Comparison of ENCODE assay signal across 16 cellular contexts in genomic region chr6:133756046-133756445, GRCh38.
DNase-seq lines count a peak whose midpoint lies in the region; ATAC-seq and TF ChIP-seq lines count a peak whose summit lies in the region.
"Had no signal": no experiment of that assay in that cellular context is flagged by ENCODE, and none has a peak within 500 bp of the region (broad histone marks: within the 10 kb centered on the region; RNA-seq: fewer than 3 reads in every experiment).

No MANE protein-coding gene starts in this region.

- H4K20me1 ChIP-seq in HCT116 (ENCODE audit: insufficient read depth), result no peaks in the 10 kb centered on the region

- no peaks in the 10 kb centered on the region for H3K9me2 ChIP-seq in HCT116 (ENCODE audit: insufficient read depth)

- no peak for TF ChIP-seq POLR2A in HCT116 (IDR thresholded peaks at IDR 0.05; ENCODE audit: borderline replicate concordance, extremely low read depth, insufficient read depth, insufficient read length)
- no peak for TF ChIP-seq POLR2A in esophagus squamous epithelium (IDR thresholded peaks at IDR 0.05)
- no peak for TF ChIP-seq POLR2A in testis (IDR thresholded peaks at IDR 0.05)
- TF ChIP-seq POLR2A in prostate gland (IDR thresholded peaks at IDR 0.05), result no peak

- no TSS peak for BruUV-seq in HCT116 (replicated peaks; lab: Mats Ljungman, UMichigan)

- peaks cover 0 to 3% of the 10 kb centered on the region in 2 experiments; a peak in 1 of 4 replicates for H3K4me1 ChIP-seq in HCT116 (ENCODE audit: control insufficient read depth in 1 of 2, insufficient read depth in 2 of 2, low read length in 2 of 2)
- H3K4me1 ChIP-seq in esophagus squamous epithelium, result peaks cover 0 to 8% (median 2%) of the 10 kb centered on the region in 3 donors
- peaks cover 0 to 7% of the 10 kb centered on the region in 2 donors for H3K4me1 ChIP-seq in left lung
- H3K4me1 ChIP-seq in testis, result peaks cover 27% of the 10 kb centered on the region
- no peaks in the 10 kb centered on the region for H3K4me1 ChIP-seq in prostate gland (replicated peaks)
- H3K4me1 ChIP-seq: vagina had no signal

- no peak overlapping the region for H2AFZ ChIP-seq in HCT116 (ENCODE audit: low read depth, low read length, poor library complexity, severe bottlenecking)
- H2AFZ ChIP-seq: GM23338 had no signal

- ATAC-seq in HCT116 (no peak), left lung (no peak), HG02870 (IDR thresholded peaks at IDR 0.05; ENCODE audit: unreplicated experiment) (no peak)
- ATAC-seq: GM23338, left lobe of liver had no signal

- H3K79me2 ChIP-seq in HCT116 (ENCODE audit: insufficient read depth, low read length), result no peaks in the 10 kb centered on the region

- DNase-seq in HCT116 (ENCODE audit: low read depth, low spot score) (no peak), esophagus squamous epithelium (lab: John Stamatoyannopoulos, UW) (no peak), left lung (no peak), testis (no peak), prostate gland (ENCODE audit: low spot score) (no peak), GM19240 (ENCODE audit: insufficient read length, low spot score) (no peak), Kasumi-1 (lab: John Stamatoyannopoulos, UW) (no peak)
- DNase-seq: activated CD4-positive, alpha-beta T cell treated with anti-CD3 and anti-CD28 coated beads for 48 hours; DMS153; NCI-H1105; SIG-M5; stimulated activated CD4-positive, alpha-beta T cell treated with anti-CD3 and anti-CD28 coated beads, Interleukin-4, amount 100 ng/mL, for 1 hour had no signal

- H3K27me3 ChIP-seq in HCT116 (ENCODE audit: insufficient read depth, low read length) (no peaks in the 10 kb centered on the region), esophagus squamous epithelium (no peaks in the 10 kb centered on the region), left lung (no peaks in the 10 kb centered on the region), testis (no peaks in the 10 kb centered on the region), prostate gland (replicated peaks; ENCODE audit: insufficient read depth) (no peaks in the 10 kb centered on the region)
- H3K27me3 ChIP-seq: vagina had no signal

- no peak overlapping the region for H3K9ac ChIP-seq in HCT116 (ENCODE audit: low read length)

- TF ChIP-seq CTCF in HCT116 (IDR thresholded peaks at IDR 0.05 in 2 of 3, conservative IDR thresholded peaks at IDR 0.05 in 1 of 3; ENCODE audit: borderline replicate concordance in 1 of 3, insufficient read depth in 1 of 3, low read depth in 2 of 3, low read length in 2 of 3), result no peak
- TF ChIP-seq CTCF in esophagus squamous epithelium (IDR thresholded peaks at IDR 0.05), result no peak
- TF ChIP-seq CTCF in left lung (IDR thresholded peaks at IDR 0.05), result no peak
- TF ChIP-seq CTCF in testis (IDR thresholded peaks at IDR 0.05), result no peak
- TF ChIP-seq CTCF in prostate gland (IDR thresholded peaks at IDR 0.05), result no peak

- CTCF ChIA-PET in HCT116 (lab: Charles Lee), result no interaction called here

- intact Hi-C loops in HCT116 (cut with micrococcal nuclease) (no loop called here), esophagus squamous epithelium (cut with DNase I) (no loop called here), left lung (cut with DNase I) (no loop called here), testis (cut with DNase I; ENCODE audit: low total_unique reads) (no loop called here), prostate gland (cut with DNase I) (no loop called here)

- RAD21 ChIA-PET in HCT116 (lab: Charles Lee; ENCODE audit: low non-redundant PET in 1 of 2, low total read pairs in 2 of 2, uncharacterized antibody in 2 of 2, unreplicated experiment in 2 of 2), result no interaction called here

- H3K4me2 ChIP-seq in HCT116 (ENCODE audit: low read length), result no peak overlapping the region
- H3K4me2 ChIP-seq: GM23338 had no signal

- H3K27ac ChIP-seq in HCT116 (ENCODE audit: low read depth, low read length), result peak overlapping the region; percentile 51; the same call in 1 of the 2 replicates
- peak overlapping the region in 3 of 4 donors; percentile 30 to 68 (median 67) for H3K27ac ChIP-seq in esophagus squamous epithelium
- peak overlapping the region; percentile 2 to 24 for H3K27ac ChIP-seq in left lung
- H3K27ac ChIP-seq in testis, result peak overlapping the region; percentile 45 to 65
- no peak overlapping the region for H3K27ac ChIP-seq in prostate gland

- 36 to 41% methylated on average over 2 of the region's 2 CpGs for WGBS in esophagus squamous epithelium, 2 donors
- 25 to 39% methylated on average over 2 of the region's 2 CpGs for WGBS in testis, 2 donors
- WGBS in prostate gland, result 22% methylated on average over 2 of the region's 2 CpGs

- TF ChIP-seq RAD21 in HCT116 (IDR thresholded peaks at IDR 0.05; ENCODE audit: low read depth), result no peak

- POLR2A ChIA-PET in HCT116 (lab: Charles Lee), result no interaction called here

- H3K9me3 ChIP-seq in HCT116 (ENCODE audit: control insufficient read depth in 1 of 2, insufficient read depth in 1 of 2, low read depth in 1 of 2, low read length in 2 of 2) (no peaks in the 10 kb centered on the region), esophagus squamous epithelium (no peaks in the 10 kb centered on the region), left lung (no peaks in the 10 kb centered on the region), testis (no peaks in the 10 kb centered on the region), prostate gland (no peaks in the 10 kb centered on the region)
- H3K9me3 ChIP-seq: vagina had no signal

- H3K36me3 ChIP-seq in HCT116 (ENCODE audit: control insufficient read depth in 1 of 2, insufficient read depth in 2 of 2, low read length in 2 of 2) (no peaks in the 10 kb centered on the region), esophagus squamous epithelium (no peaks in the 10 kb centered on the region), left lung (no peaks in the 10 kb centered on the region), testis (ENCODE audit: low read depth, missing control alignments) (no peaks in the 10 kb centered on the region), prostate gland (no peaks in the 10 kb centered on the region)
- H3K36me3 ChIP-seq: vagina had no signal

- H3K4me3 ChIP-seq in HCT116 (replicated peaks in 1 of 2; ENCODE audit: low read depth in 1 of 2, low read length in 2 of 2) (no peak overlapping the region), esophagus squamous epithelium (no peak overlapping the region), left lung (no peak overlapping the region), testis (no peak overlapping the region), prostate gland (no peak overlapping the region)
- H3K4me3 ChIP-seq: GM23338, vagina had no signal

TF ChIP-seq in HCT116, 20 proteins besides CTCF, POLR2A, EP300 and RAD21:
- TF ChIP-seq ZNF274 (IDR thresholded peaks at IDR 0.05; ENCODE audit: low read depth, low read length) (no peak), EGR1 (IDR thresholded peaks at IDR 0.05; ENCODE audit: low read depth) (no peak), ELF1 (IDR thresholded peaks at IDR 0.05; ENCODE audit: borderline replicate concordance, low read depth) (no peak), YY1 (IDR thresholded peaks at IDR 0.05; ENCODE audit: extremely low read depth, insufficient replicate concordance, low read depth, low read length) (no peak), MAX (IDR thresholded peaks at IDR 0.05) (no peak), ZFX (IDR thresholded peaks at IDR 0.05) (no peak), SP1 (IDR thresholded peaks at IDR 0.05; ENCODE audit: low read depth) (no peak), REST (IDR thresholded peaks at IDR 0.05; ENCODE audit: low read depth) (no peak), CBX3 (IDR thresholded peaks at IDR 0.05; ENCODE audit: low read depth) (no peak), JUND (IDR thresholded peaks at IDR 0.05) (no peak), CEBPB (IDR thresholded peaks at IDR 0.05; ENCODE audit: low read depth) (no peak)
TF ChIP-seq in HCT116: peak in this region for 0.

Comparison
In these comparisons a context has a peak if more than half of its experiments do, and no peak if none do; other contexts are left out.
1. H3K27ac ChIP-seq: peak in HCT116 (single experiment), esophagus squamous epithelium (3 of 4), left lung (2 of 2) and testis (2 of 2); none in prostate gland (0 of 2).